1 cellular context compared by ENCODE assay signal in the genomic region with DNA sequence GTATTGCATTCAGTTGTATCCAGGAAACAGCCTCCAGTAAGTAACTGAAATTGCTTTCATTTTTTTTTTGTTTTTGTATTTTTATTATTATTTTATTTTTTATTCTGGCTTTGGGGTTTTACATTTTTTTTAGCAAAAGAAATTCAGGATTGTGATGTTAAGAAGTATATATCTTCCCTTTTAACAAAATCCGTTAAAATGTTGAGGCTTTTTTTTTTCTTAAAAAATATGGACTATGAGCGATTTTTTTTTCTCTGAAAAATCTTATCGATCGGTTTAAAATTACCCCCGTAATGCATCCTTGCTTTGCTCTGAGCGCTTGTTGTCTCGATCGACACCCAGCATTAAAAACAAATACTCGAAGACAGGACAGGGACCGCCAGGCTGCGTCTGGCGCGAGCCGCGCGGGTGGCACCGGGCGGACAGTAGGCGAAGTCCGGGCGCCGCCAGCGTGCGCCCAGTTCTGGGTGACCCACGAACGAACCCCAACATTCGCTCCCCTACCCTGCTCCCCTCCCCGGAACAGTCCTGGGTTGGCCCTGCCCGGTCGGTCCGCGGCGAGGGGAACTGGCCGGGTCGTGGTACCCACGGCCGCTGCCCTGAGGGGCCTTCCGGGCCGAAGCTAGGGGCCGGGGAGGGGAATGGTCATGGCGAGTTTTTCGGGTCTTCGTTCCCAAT.
TF ChIP-seq lines count a peak whose summit lies in the region.

No MANE protein-coding gene starts in this region.

TF ChIP-seq in K562, 482 proteins besides CTCF, POLR2A, EP300 and RAD21 (continued from another document and continues in another):
- TF ChIP-seq ZNF318 (IDR thresholded peaks at IDR 0.05; ENCODE audit: borderline replicate concordance in 1 of 2, low read depth in 1 of 2) (no peak), PCBP1 (IDR thresholded peaks at IDR 0.05; ENCODE audit: low read depth, low read length, poor library complexity, severe bottlenecking) (peak; percentile 61), POLR2G (IDR thresholded peaks at IDR 0.05; ENCODE audit: low read depth, low read length) (peak; percentile 7; the same call in 1 of the 2 replicates), ZNF316 (IDR thresholded peaks at IDR 0.05) (0 out of 2 replicates have a peak, but pooled peaks have one; percentile 5), ZBTB33 (CRISPR knock-in tag; IDR thresholded peaks at IDR 0.05) (0 out of 2 replicates have a peak, but pooled peaks have one; percentile 13), HSF4 (CRISPR knock-in tag; IDR thresholded peaks at IDR 0.05; ENCODE audit: borderline replicate concordance) (no peak), PTTG1 (tag; IDR thresholded peaks at IDR 0.05; ENCODE audit: low read depth) (no peak), ZNF444 (CRISPR knock-in tag; IDR thresholded peaks at IDR 0.05) (no peak), NR2C2 (CRISPR knock-in tag; IDR thresholded peaks at IDR 0.05) (no peak), NR2C2 (tag; IDR thresholded peaks at IDR 0.05) (0 out of 2 replicates have a peak, but pooled peaks have one; percentile 26), FIP1L1 (IDR thresholded peaks at IDR 0.05; ENCODE audit: low read depth, low read length, poor library complexity, severe bottlenecking) (no peak), LEF1 (IDR thresholded peaks at IDR 0.05) (no peak), ZNF512 (tag; IDR thresholded peaks at IDR 0.05) (0 out of 2 replicates have a peak, but pooled peaks have one; percentile 45), SAP30 (IDR thresholded peaks at IDR 0.05; ENCODE audit: borderline replicate concordance, insufficient read depth, low read depth, low read length, poor library complexity, severe bottlenecking) (no peak), PRPF4 (IDR thresholded peaks at IDR 0.05; ENCODE audit: insufficient read depth, low read depth, low read length, poor library complexity, severe bottlenecking) (peak; percentile 46), EZH2 (IDR thresholded peaks at IDR 0.05; ENCODE audit: borderline replicate concordance, low read depth, low read length) (no peak)
- TF ChIP-seq, protein P1, sequence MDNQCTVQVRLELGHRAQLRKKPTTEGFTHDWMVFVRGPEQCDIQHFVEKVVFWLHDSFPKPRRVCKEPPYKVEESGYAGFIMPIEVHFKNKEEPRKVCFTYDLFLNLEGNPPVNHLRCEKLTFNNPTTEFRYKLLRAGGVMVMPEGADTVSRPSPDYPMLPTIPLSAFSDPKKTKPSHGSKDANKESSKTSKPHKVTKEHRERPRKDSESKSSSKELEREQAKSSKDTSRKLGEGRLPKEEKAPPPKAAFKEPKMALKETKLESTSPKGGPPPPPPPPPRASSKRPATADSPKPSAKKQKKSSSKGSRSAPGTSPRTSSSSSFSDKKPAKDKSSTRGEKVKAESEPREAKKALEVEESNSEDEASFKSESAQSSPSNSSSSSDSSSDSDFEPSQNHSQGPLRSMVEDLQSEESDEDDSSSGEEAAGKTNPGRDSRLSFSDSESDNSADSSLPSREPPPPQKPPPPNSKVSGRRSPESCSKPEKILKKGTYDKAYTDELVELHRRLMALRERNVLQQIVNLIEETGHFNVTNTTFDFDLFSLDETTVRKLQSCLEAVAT (IDR thresholded peaks at IDR 0.05): no peak
- TF ChIP-seq, protein P2, sequence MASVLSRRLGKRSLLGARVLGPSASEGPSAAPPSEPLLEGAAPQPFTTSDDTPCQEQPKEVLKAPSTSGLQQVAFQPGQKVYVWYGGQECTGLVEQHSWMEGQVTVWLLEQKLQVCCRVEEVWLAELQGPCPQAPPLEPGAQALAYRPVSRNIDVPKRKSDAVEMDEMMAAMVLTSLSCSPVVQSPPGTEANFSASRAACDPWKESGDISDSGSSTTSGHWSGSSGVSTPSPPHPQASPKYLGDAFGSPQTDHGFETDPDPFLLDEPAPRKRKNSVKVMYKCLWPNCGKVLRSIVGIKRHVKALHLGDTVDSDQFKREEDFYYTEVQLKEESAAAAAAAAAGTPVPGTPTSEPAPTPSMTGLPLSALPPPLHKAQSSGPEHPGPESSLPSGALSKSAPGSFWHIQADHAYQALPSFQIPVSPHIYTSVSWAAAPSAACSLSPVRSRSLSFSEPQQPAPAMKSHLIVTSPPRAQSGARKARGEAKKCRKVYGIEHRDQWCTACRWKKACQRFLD (CRISPR knock-in tag; IDR thresholded peaks at IDR 0.05): no peak
- TF ChIP-seq, protein P3, sequence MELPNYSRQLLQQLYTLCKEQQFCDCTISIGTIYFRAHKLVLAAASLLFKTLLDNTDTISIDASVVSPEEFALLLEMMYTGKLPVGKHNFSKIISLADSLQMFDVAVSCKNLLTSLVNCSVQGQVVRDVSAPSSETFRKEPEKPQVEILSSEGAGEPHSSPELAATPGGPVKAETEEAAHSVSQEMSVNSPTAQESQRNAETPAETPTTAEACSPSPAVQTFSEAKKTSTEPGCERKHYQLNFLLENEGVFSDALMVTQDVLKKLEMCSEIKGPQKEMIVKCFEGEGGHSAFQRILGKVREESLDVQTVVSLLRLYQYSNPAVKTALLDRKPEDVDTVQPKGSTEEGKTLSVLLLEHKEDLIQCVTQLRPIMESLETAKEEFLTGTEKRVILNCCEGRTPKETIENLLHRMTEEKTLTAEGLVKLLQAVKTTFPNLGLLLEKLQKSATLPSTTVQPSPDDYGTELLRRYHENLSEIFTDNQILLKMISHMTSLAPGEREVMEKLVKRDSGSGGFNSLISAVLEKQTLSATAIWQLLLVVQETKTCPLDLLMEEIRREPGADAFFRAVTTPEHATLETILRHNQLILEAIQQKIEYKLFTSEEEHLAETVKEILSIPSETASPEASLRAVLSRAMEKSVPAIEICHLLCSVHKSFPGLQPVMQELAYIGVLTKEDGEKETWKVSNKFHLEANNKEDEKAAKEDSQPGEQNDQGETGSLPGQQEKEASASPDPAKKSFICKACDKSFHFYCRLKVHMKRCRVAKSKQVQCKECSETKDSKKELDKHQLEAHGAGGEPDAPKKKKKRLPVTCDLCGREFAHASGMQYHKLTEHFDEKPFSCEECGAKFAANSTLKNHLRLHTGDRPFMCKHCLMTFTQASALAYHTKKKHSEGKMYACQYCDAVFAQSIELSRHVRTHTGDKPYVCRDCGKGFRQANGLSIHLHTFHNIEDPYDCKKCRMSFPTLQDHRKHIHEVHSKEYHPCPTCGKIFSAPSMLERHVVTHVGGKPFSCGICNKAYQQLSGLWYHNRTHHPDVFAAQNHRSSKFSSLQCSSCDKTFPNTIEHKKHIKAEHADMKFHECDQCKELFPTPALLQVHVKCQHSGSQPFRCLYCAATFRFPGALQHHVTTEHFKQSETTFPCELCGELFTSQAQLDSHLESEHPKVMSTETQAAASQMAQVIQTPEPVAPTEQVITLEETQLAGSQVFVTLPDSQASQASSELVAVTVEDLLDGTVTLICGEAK (IDR thresholded peaks at IDR 0.05): no peak
- TF ChIP-seq, protein P3 (CRISPR knock-in tag; IDR thresholded peaks at IDR 0.05): no peak
